Comparison of ENCODE assay signal across 9 cellular contexts in the genomic region with DNA sequence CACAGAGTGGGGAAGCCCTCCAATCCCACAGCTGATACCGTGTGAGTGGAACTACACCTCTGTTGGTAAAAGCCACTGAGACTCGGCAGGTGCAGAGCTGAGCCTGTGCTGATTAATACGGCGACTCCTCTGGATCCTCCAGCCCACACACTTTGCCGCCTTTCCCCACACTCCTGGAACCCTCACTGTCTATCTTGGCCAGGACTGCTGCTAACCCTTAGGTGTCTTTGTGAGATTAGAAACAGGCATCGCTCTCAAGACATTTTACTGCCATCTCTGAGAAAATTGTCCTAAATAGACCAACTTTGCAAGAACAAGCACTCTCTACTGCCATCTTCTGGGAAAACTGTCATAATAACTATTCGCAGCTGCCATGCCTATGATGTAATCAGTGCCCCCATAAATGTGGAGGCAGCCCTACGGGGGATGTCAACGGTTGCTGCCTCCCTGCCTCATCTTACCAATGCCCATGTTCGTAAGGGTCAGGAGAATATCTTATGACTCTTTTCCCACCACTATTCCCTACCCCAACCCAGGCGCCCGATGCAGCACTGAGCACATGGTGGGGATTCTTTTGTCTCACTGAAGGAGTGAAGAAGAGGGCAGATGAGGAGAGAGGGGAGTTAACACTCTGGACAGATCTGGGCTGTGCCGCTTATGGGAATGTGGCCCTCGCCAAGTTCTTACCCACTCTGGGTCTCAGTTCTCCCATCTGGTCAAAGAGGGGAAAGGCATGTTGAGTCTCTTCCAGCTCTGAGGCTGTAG. TPM values are rescaled to one million over a fixed set of nuclear protein-coding genes. Genes with fewer than 3 reads are reported as not detected.
DNase-seq lines count a peak whose midpoint lies in the region; FAIRE-seq and TF ChIP-seq lines count a peak whose summit lies in the region.
"Had no signal": no experiment of that assay in that cellular context is flagged by ENCODE, and none has a peak within 500 bp of the region (broad histone marks: within the 10 kb centered on the region; RNA-seq: fewer than 3 reads in every experiment).

No MANE protein-coding gene starts in this region.

- H3K27me3 ChIP-seq in adipocyte (replicated peaks; ENCODE audit: control insufficient read depth, insufficient read depth, low read length): no peaks in the 10 kb centered on the region

- TF ChIP-seq POLR2A in H54 (IDR thresholded peaks at IDR 0.05; ENCODE audit: low read depth, low read length): no peak

- DNase-seq in H54 (ENCODE audit: insufficient read length, low spot score) (peak; percentile 35), NCI-H460 (ENCODE audit: extremely low read depth, low read depth) (peak; percentile 30), adipocyte (ENCODE audit: low read depth) (peak; percentile 66), iPS-NIHi11 (ENCODE audit: low spot score) (peak; percentile 75), superior temporal gyrus (ENCODE audit: extremely low spot score) (peak; percentile 84), NCI-H1048 (lab: John Stamatoyannopoulos, UW) (no peak)
- no peak for DNase-seq in activated CD4-positive, alpha-beta T cell treated with anti-CD3 and anti-CD28 coated beads, Interleukin-2, amount 50 U/mL, for 1 hour

- peak; percentile 78 for TF ChIP-seq CTCF in C4-2B (conservative IDR thresholded peaks at IDR 0.05)

- FAIRE-seq in H54 (lab: Jason Lieb, UNC): no peak

- H3K4me3 ChIP-seq in adipocyte (ENCODE audit: low read length): no peak overlapping the region

- peaks cover 29% of the 10 kb centered on the region for H3K4me1 ChIP-seq in adipocyte (ENCODE audit: control insufficient read depth, insufficient read depth, low read length)

- H3K9ac ChIP-seq in adipocyte (ENCODE audit: low read length): no peak overlapping the region

- no peak overlapping the region for H3K27ac ChIP-seq in C4-2B

- peaks cover 40% of the 10 kb centered on the region for H3K36me3 ChIP-seq in adipocyte (ENCODE audit: control insufficient read depth, insufficient read depth, low read length, severe bottlenecking)

- H3K9me3 ChIP-seq in adipocyte (ENCODE audit: control insufficient read depth, low read length): no peaks in the 10 kb centered on the region

RNA-seq across cellular contexts. Expression of a gene that starts 26.1 kb away (rescaled TPM):
- not detected in 2 replicates for total RNA-seq in NCI-H460 (2014; rRNA removed; shearing (Covaris generic))
- not detected in 2 replicates for polyA plus RNA-seq in NCI-H460 (2014; cell fraction: nucleus; rRNA removed)
- total RNA-seq: glomerular endothelial cell had no signal

RNA-seq across cellular contexts. Expression of a gene that starts 59.3 kb away (rescaled TPM):
- not detected in 2 replicates for total RNA-seq in NCI-H460 (2014; rRNA removed; shearing (Covaris generic))
- polyA plus RNA-seq in NCI-H460 (2014; cell fraction: nucleus; rRNA removed): not detected in 2 replicates

Comparison
In these comparisons a context has a peak if more than half of its experiments do, and no peak if none do; other contexts are left out.
1. DNase-seq: peak in H54 (single experiment), NCI-H460 (single experiment), adipocyte (single experiment), iPS-NIHi11 (single experiment) and superior temporal gyrus (single experiment); none in activated CD4-positive, alpha-beta T cell treated with anti-CD3 and anti-CD28 coated beads, Interleukin-2, amount 50 U/mL, for 1 hour (single experiment) and NCI-H1048 (single experiment).